In genomic region chr19:57351867-57352266, GRCh38 we compare ENCODE assay signal across 8 cellular contexts. TPM values are rescaled to one million over a fixed set of nuclear protein-coding genes. Genes with fewer than 3 reads are reported as not detected.
DNase-seq lines count a peak whose midpoint lies in the region; ATAC-seq and TF ChIP-seq lines count a peak whose summit lies in the region.

No MANE protein-coding gene starts in this region.

- 0 out of 2 replicates have a peak, but pooled peaks have one; percentile 10 for TF ChIP-seq CTCF in IMR-90 (conservative IDR thresholded peaks at IDR 0.05; ENCODE audit: low read depth, low read length)
- TF ChIP-seq CTCF in chondrocyte (IDR thresholded peaks at IDR 0.05): no peak
- no peak for TF ChIP-seq CTCF in mucosa of descending colon (IDR thresholded peaks at IDR 0.05)
- no peak for TF ChIP-seq CTCF in Caco-2 (IDR thresholded peaks at IDR 0.05; ENCODE audit: insufficient read depth in 1 of 2, low read depth in 1 of 2, low read length in 1 of 2, severe bottlenecking in 1 of 2, unreplicated experiment in 1 of 2)

- peak overlapping the region; percentile 95 for H2AFZ ChIP-seq in IMR-90 (replicated peaks; ENCODE audit: low read length, poor library complexity)

- peak overlapping the region; percentile 48 to 88; a peak in 2 of 4 replicates for H4K8ac ChIP-seq in IMR-90 (ENCODE audit: low read depth in 2 of 2, low read length in 2 of 2)

- peaks cover 16 to 54% of the 10 kb centered on the region in 2 experiments; a peak in 3 of 4 replicates for H3K79me1 ChIP-seq in IMR-90 (ENCODE audit: low read depth in 1 of 2, low read length in 2 of 2)

- H3K9ac ChIP-seq in IMR-90 (ENCODE audit: low read depth, low read length): peak overlapping the region; percentile 96

- no peak overlapping the region for H2BK120ac ChIP-seq in IMR-90 (ENCODE audit: low read depth, low read length)

- H3K18ac ChIP-seq in IMR-90 (ENCODE audit: low read depth, low read length): no peak overlapping the region

- H3K4me3 ChIP-seq in IMR-90 (ENCODE audit: insufficient read depth, low read depth, low read length) (peak overlapping the region; percentile 85), mucosa of descending colon (peak overlapping the region; percentile 70), Caco-2 (ENCODE audit: low read depth, low read length) (no peak overlapping the region)

- no peak overlapping the region for H4K91ac ChIP-seq in IMR-90 (ENCODE audit: insufficient read depth, low read depth, low read length)

- H3K27me3 ChIP-seq in IMR-90 (ENCODE audit: control insufficient read depth, insufficient read depth, low read length) (no peaks in the 10 kb centered on the region), Caco-2 (replicated peaks; ENCODE audit: control insufficient read depth, insufficient read depth, low read length) (no peaks in the 10 kb centered on the region)

- intact Hi-C loops in IMR-90 (cut with micrococcal nuclease) (no loop called here), mucosa of descending colon (cut with DNase I, micrococcal nuclease) (no loop called here), Caco-2 (cut with micrococcal nuclease; ENCODE audit: unreplicated experiment) (no loop called here)

- peak overlapping the region; percentile 88; the same call in 1 of the 2 replicates for H3K23ac ChIP-seq in IMR-90 (ENCODE audit: low read depth, low read length)

- 33% methylated on average over 1 of the region's 7 CpGs; no CpG with 5 or more reads in 1 of the 2 experiments for WGBS in IMR-90 (ENCODE audit: extremely low coverage in 2 of 2, insufficient read length in 1 of 2), 2 experiments

- POLR2A ChIA-PET in IMR-90 (lab: Charles Lee; ENCODE audit: unreplicated experiment) (no interaction called here), Caco-2 (lab: Charles Lee) (no interaction called here)

- H3K9me3 Mint-ChIP-seq in chondrocyte (ENCODE audit: low read depth) (peaks cover 20% of the 10 kb centered on the region), Caco-2 (ENCODE audit: unreplicated experiment) (peaks cover 14% of the 10 kb centered on the region)

- BruUV-seq in IMR-90 (replicated peaks; lab: Mats Ljungman, UMichigan) (no TSS peak), Caco-2 (replicated peaks; lab: Mats Ljungman, UMichigan) (no TSS peak)

- H3K9me3 ChIP-seq in IMR-90 (ENCODE audit: control insufficient read depth, insufficient read depth, low read length): no peaks in the 10 kb centered on the region
- peaks cover 40% of the 10 kb centered on the region for H3K9me3 ChIP-seq in mucosa of descending colon
- no peaks in the 10 kb centered on the region for H3K9me3 ChIP-seq in Caco-2

- peak overlapping the region; percentile 47 for H2AK9ac ChIP-seq in IMR-90 (replicated peaks; ENCODE audit: low read depth, low read length, poor library complexity)

- H3K27ac ChIP-seq in IMR-90 (ENCODE audit: insufficient read depth, low read length): peak overlapping the region; percentile 75

- TF ChIP-seq RAD21 in IMR-90 (IDR thresholded peaks at IDR 0.05; ENCODE audit: low read length): no peak

- H2BK20ac ChIP-seq in IMR-90 (ENCODE audit: low read depth, low read length): no peak overlapping the region

- H3K4me1 ChIP-seq in IMR-90 (ENCODE audit: control insufficient read depth, insufficient read depth, low read length) (peaks cover 4% of the 10 kb centered on the region; the same call in 1 of the 2 replicates), mucosa of descending colon (ENCODE audit: low read depth) (peaks cover 7% of the 10 kb centered on the region), Caco-2 (no peaks in the 10 kb centered on the region)

- H3K4ac ChIP-seq in IMR-90 (ENCODE audit: low read depth, low read length): peak overlapping the region; percentile 62; the same call in 1 of the 2 replicates

- TF ChIP-seq POLR2A in IMR-90 (IDR thresholded peaks at IDR 0.05; ENCODE audit: low read depth, low read length): no peak

- H4K5ac ChIP-seq in IMR-90 (ENCODE audit: low read depth, low read length): peak overlapping the region; percentile 60; the same call in 1 of the 2 replicates

- peak overlapping the region; percentile 87 for H3K4me2 ChIP-seq in IMR-90 (ENCODE audit: low read depth, low read length)

- in situ Hi-C loops in IMR-90 (cut with MboI; ENCODE audit: low sequenced_read_pairs): no loop called here

- no peak overlapping the region for H3K56ac ChIP-seq in IMR-90 (ENCODE audit: extremely low read depth, insufficient read depth, low read length)

- H3K36me3 ChIP-seq in IMR-90 (ENCODE audit: control insufficient read depth, insufficient read depth, low read length) (peaks cover 32% of the 10 kb centered on the region), mucosa of descending colon (ENCODE audit: low read depth) (peaks cover 10% of the 10 kb centered on the region), Caco-2 (ENCODE audit: control insufficient read depth, insufficient read depth, low read length) (no peaks in the 10 kb centered on the region)

- DNase-seq in AG20443 (ENCODE audit: low spot score) (peak; percentile 22), IMR-90 (peak; percentile 4), chondrocyte (ENCODE audit: low spot score) (no peak), mucosa of descending colon (no peak), NCI-H226 (no peak), NCI-H1105 treated with DMSO at 0.1 percent for 48 hours (lab: John Stamatoyannopoulos, UW) (no peak), Caco-2 (no peak)

- H2BK15ac ChIP-seq in IMR-90 (ENCODE audit: low read depth, low read length): no peak overlapping the region

- dilution Hi-C loops in IMR-90 (cut with HindIII; ENCODE audit: low sequenced_read_pairs, unreplicated experiment): no loop called here

- peak overlapping the region; percentile 62 for H2AK5ac ChIP-seq in IMR-90 (ENCODE audit: low read depth, low read length)

- 0 out of 2 replicates have a peak, but pooled peaks cover 10% of the 10 kb centered on the region for H4K20me1 ChIP-seq in IMR-90 (ENCODE audit: insufficient read depth, low read length)

- H3K4me1 Mint-ChIP-seq in chondrocyte (ENCODE audit: low read depth) (peaks cover 37% of the 10 kb centered on the region), Caco-2 (ENCODE audit: low read depth, unreplicated experiment) (no peaks in the 10 kb centered on the region)

- H3K14ac ChIP-seq in IMR-90 (replicated peaks; ENCODE audit: low read depth, low read length): no peak overlapping the region; the same call in 1 of the 2 replicates

- H2BK5ac ChIP-seq in IMR-90 (ENCODE audit: low read depth, low read length, poor library complexity, severe bottlenecking): no peak overlapping the region

- peak overlapping the region; percentile 96 for H3K27ac Mint-ChIP-seq in chondrocyte (ENCODE audit: unreplicated experiment)
- H3K27ac Mint-ChIP-seq in Caco-2 (ENCODE audit: unreplicated experiment): no peak overlapping the region

- CTCF ChIA-PET in IMR-90 (lab: Yijun Ruan, JAX) (no interaction called here), Caco-2 (lab: Charles Lee) (no interaction called here)

- H3K9me1 ChIP-seq in IMR-90 (ENCODE audit: insufficient read depth, low read length): peaks cover 15% of the 10 kb centered on the region

- H3K4me3 Mint-ChIP-seq in chondrocyte (ENCODE audit: unreplicated experiment) (peak overlapping the region; percentile 93), Caco-2 (ENCODE audit: unreplicated experiment) (no peak overlapping the region)

- H3K27me3 Mint-ChIP-seq in chondrocyte (ENCODE audit: low read depth): no peaks in the 10 kb centered on the region
- peaks cover 9% of the 10 kb centered on the region for H3K27me3 Mint-ChIP-seq in Caco-2 (ENCODE audit: insufficient read depth, unreplicated experiment)

- peaks cover 46% of the 10 kb centered on the region for H3K36me3 Mint-ChIP-seq in chondrocyte (ENCODE audit: low read depth)
- no peaks in the 10 kb centered on the region for H3K36me3 Mint-ChIP-seq in Caco-2 (ENCODE audit: insufficient read depth, unreplicated experiment)

- ATAC-seq in IMR-90 (ENCODE audit: low read depth) (no peak; the same call in 1 of the 2 replicates), mucosa of descending colon (no peak), HG03521 (IDR thresholded peaks at IDR 0.05; ENCODE audit: unreplicated experiment) (no peak)

TF ChIP-seq in IMR-90, 13 proteins besides CTCF, POLR2A, EP300 and RAD21 (continues in another document):
- TF ChIP-seq CEBPB (IDR thresholded peaks at IDR 0.05; ENCODE audit: low read depth, low read length): no peak
- no peak for TF ChIP-seq MAFK (IDR thresholded peaks at IDR 0.05; ENCODE audit: low read depth, low read length)

RNA-seq across cellular contexts. Expression of gene ZNF304, which starts 0.8 kb away (rescaled TPM):
- total RNA-seq in IMR-90 (2012; rRNA removed): 11.9 and 16.1 TPM in 2 replicates
- 2.9 and 3.9 TPM in 2 replicates for polyA plus RNA-seq in IMR-90 (2012; rRNA removed)
- 1.1 and 1.5 TPM in 2 replicates for polyA plus RNA-seq in IMR-90 (2012; cell fraction: cytosol; rRNA removed)
- 1.6 and 7.9 TPM in 2 replicates for polyA plus RNA-seq in IMR-90 (2012; cell fraction: nucleus; rRNA removed; ENCODE audit: low replicate concordance)
- total RNA-seq in chondrocyte: 7.5 to 9.6 TPM (median 8.0 TPM) in 3 replicates
- 10 to 100 TPM in 1 of 3 donors, 1 to 10 TPM in 2; 2.8 to 12.2 (median 4.2) TPM for total RNA-seq in mucosa of descending colon
- 0.07 and 0.09 TPM in 2 replicates for total RNA-seq in Caco-2 (2022)

RNA-seq across cellular contexts. Expression of gene TRAPPC2B, which starts 11.5 kb away (rescaled TPM):
- 14.4 and 20.4 TPM in 2 replicates for total RNA-seq in IMR-90 (2012; rRNA removed)
- 11.0 and 14.9 TPM in 2 replicates for polyA plus RNA-seq in IMR-90 (2012; rRNA removed)
- polyA plus RNA-seq in IMR-90 (2012; cell fraction: cytosol; rRNA removed): 19.6 and 30.3 TPM in 2 replicates
- polyA plus RNA-seq in IMR-90 (2012; cell fraction: nucleus; rRNA removed; ENCODE audit: low replicate concordance): 7.3 and 10.8 TPM in 2 replicates
- 9.9 to 12.1 TPM (median 10.7 TPM) in 3 replicates for total RNA-seq in chondrocyte
- 1 to 10 TPM; 3.4 to 8.3 (median 3.5) TPM for total RNA-seq in mucosa of descending colon
- total RNA-seq in Caco-2 (2022): 7.0 and 8.6 TPM in 2 replicates

RNA-seq across cellular contexts. Expression of gene ZNF547, which starts 11.5 kb away (rescaled TPM):
- total RNA-seq in IMR-90 (2012; rRNA removed) (4.4 and 5.6 TPM in 2 replicates), chondrocyte (2.4 to 7.1 TPM (median 2.9 TPM) in 3 replicates), mucosa of descending colon (1 to 10 TPM in 2 of 3 donors, under 1 TPM in 1; 0.64 to 4.2 (median 1.6) TPM), Caco-2 (2022) (0.95 and 1.8 TPM in 2 replicates)
- 1.4 and 2.1 TPM in 2 replicates for polyA plus RNA-seq in IMR-90 (2012; rRNA removed)
- 0.87 and 1.9 TPM in 2 replicates for polyA plus RNA-seq in IMR-90 (2012; cell fraction: cytosol; rRNA removed)
- polyA plus RNA-seq in IMR-90 (2012; cell fraction: nucleus; rRNA removed; ENCODE audit: low replicate concordance): 2.4 and 5.6 TPM in 2 replicates

RNA-seq across cellular contexts. Expression of gene ZNF543, which starts 31.6 kb away (rescaled TPM):
- total RNA-seq in IMR-90 (2012; rRNA removed): 8.3 and 9.0 TPM in 2 replicates
- 0.92 and 1.8 TPM in 2 replicates for polyA plus RNA-seq in IMR-90 (2012; rRNA removed)
- 0.51 and 0.57 TPM in 2 replicates for polyA plus RNA-seq in IMR-90 (2012; cell fraction: cytosol; rRNA removed)
- polyA plus RNA-seq in IMR-90 (2012; cell fraction: nucleus; rRNA removed; ENCODE audit: low replicate concordance): 0.27 and 0.71 TPM in 2 replicates
- total RNA-seq in chondrocyte: 5.1 to 6.7 TPM (median 5.3 TPM) in 3 replicates
- total RNA-seq in mucosa of descending colon: 1 to 10 TPM; 2.5 to 9.4 (median 3.6) TPM
- 3.3 and 3.5 TPM in 2 replicates for total RNA-seq in Caco-2 (2022)

RNA-seq across cellular contexts. Expression of gene ZNF548, which starts 37.8 kb away (rescaled TPM):
- total RNA-seq in IMR-90 (2012; rRNA removed) (23.9 and 24.2 TPM in 2 replicates), chondrocyte (15.1 to 22.2 TPM (median 15.6 TPM) in 3 replicates), mucosa of descending colon (10 to 100 TPM in 2 of 3 donors, 1 to 10 TPM in 1; 8.3 to 23.2 (median 10.3) TPM), Caco-2 (2022) (4.9 and 5.5 TPM in 2 replicates)
- 6.9 and 7.5 TPM in 2 replicates for polyA plus RNA-seq in IMR-90 (2012; rRNA removed)
- 6.4 and 11.3 TPM in 2 replicates for polyA plus RNA-seq in IMR-90 (2012; cell fraction: cytosol; rRNA removed)
- 14.0 and 23.8 TPM in 2 replicates for polyA plus RNA-seq in IMR-90 (2012; cell fraction: nucleus; rRNA removed; ENCODE audit: low replicate concordance)

Comparison
In these comparisons a context has a peak if more than half of its experiments do, and no peak if none do; other contexts are left out.
1. DNase-seq: peak in AG20443 (single experiment) and IMR-90 (single experiment); none in chondrocyte (single experiment), mucosa of descending colon (0 of 3), NCI-H226 (single experiment), NCI-H1105 treated with DMSO at 0.1 percent for 48 hours (single experiment) and Caco-2 (0 of 2).